9 cellular contexts compared by ENCODE assay signal in the genomic region with DNA sequence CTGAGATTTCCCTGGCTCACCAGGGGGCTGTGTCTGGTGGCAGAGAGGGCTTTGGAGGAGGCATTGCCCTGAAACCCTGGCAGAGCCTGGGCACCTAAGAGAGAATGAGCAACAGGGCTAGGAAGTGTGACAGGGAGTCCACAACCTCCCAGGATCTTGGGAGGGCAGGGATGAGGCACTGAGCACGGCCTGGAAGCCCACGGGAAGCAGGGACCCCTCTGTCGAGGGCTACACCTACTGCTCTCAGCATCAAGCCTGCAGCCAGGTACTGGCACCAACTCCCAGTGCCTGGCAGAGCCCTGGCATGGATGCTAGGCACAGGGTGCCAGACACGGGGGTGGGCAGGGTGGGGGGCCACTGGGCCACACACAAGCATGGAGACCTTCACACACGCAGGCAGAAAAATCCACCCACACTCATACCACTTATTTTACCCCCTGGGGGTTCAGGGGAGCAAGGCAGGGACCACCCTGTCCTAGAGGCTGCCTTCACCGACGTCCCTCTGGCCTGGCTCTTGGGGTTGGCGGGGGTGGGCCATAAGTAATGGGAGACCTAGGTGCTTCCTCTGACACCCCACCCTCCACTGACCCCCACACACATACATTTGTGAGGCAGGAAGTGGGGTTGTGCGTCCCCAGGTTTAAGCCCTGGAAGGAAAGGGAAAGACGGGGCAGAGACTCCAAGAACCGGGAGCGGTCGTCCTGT. TPM values are rescaled to one million over a fixed set of nuclear protein-coding genes. Genes with fewer than 3 reads are reported as not detected.
DNase-seq lines count a peak whose midpoint lies in the region; ATAC-seq and TF ChIP-seq lines count a peak whose summit lies in the region.
"Had no signal": no experiment of that assay in that cellular context is flagged by ENCODE, and none has a peak within 500 bp of the region (broad histone marks: within the 10 kb centered on the region; RNA-seq: fewer than 3 reads in every experiment).

No MANE protein-coding gene starts in this region.

- no peak overlapping the region for H3K27ac ChIP-seq in BLaER1 treated with 17β-estradiol and CSF1 and Interleukin-3, amounts not matched to agents 10 nM and 100 nM
- no peak overlapping the region for H3K27ac ChIP-seq in neutrophil

- CTCF ChIA-PET in HEK293T (lab: Yijun Ruan, JAX), result interaction anchor here (6.0 kb wide), 1 partner anchor 35 kb away, joined by 50 read pairs; no protein-coding TSS in a partner anchor

- H3K27ac Mint-ChIP-seq in endothelial cell (ENCODE audit: unreplicated experiment), result no peak overlapping the region

- peak overlapping the region; percentile 19 to 63 (median 48); a peak in 13 of 20 replicates for H3K4me3 ChIP-seq in BLaER1 treated with 17β-estradiol and CSF1 and Interleukin-3, amounts not matched to agents 10 nM and 100 nM
- H3K4me3 ChIP-seq in NT2/D1 (ENCODE audit: insufficient read length, low read depth), result peak overlapping the region; percentile 63
- H3K4me3 ChIP-seq in neutrophil (ENCODE audit: low read depth in 1 of 2, low read length in 1 of 2), result peak overlapping the region; percentile 49 to 75

- H3K27me3 Mint-ChIP-seq in endothelial cell (ENCODE audit: unreplicated experiment), result peaks cover 22% of the 10 kb centered on the region

- H3K27me3 ChIP-seq in BLaER1 treated with 17β-estradiol and CSF1 and Interleukin-3, amounts not matched to agents 10 nM and 100 nM, result peaks cover 59 to 82% (median 68%) of the 10 kb centered on the region in 11 experiments
- H3K27me3 ChIP-seq in NT2/D1 (ENCODE audit: insufficient read depth, insufficient read length) (peaks cover 30% of the 10 kb centered on the region), neutrophil (peaks cover 86% of the 10 kb centered on the region)

- no peak for DNase-seq in NT2/D1 (ENCODE audit: low read depth, low spot score)
- no peak for DNase-seq in endothelial cell (ENCODE audit: low spot score)
- DNase-seq in NCI-H2081 (lab: John Stamatoyannopoulos, UW), result no peak
- DNase-seq in NCI-H1436 treated with DMSO at 0.1 percent for 48 hours (lab: John Stamatoyannopoulos, UW), result no peak
- no peak for DNase-seq in HEK293T (ENCODE audit: extremely low spot score)
- DNase-seq: central memory CD4-positive, alpha-beta T cell had no signal

- POLR2A ChIA-PET in HEK293T (lab: Yijun Ruan, JAX), result interaction anchor here (1.1 kb wide), 1 partner anchor 11 kb away, joined by 3 read pairs; no protein-coding TSS in a partner anchor

- peak overlapping the region; percentile 74 for H3K4me3 Mint-ChIP-seq in endothelial cell (ENCODE audit: unreplicated experiment)

- H4K20me1 ChIP-seq in BLaER1 treated with 17β-estradiol and CSF1 and Interleukin-3, amounts not matched to agents 10 nM and 100 nM, result peaks cover 32 to 71% (median 50%) of the 10 kb centered on the region in 11 experiments; a peak in 21 of 22 replicates

- H3K4me2 ChIP-seq in BLaER1 treated with 17β-estradiol and CSF1 and Interleukin-3, amounts not matched to agents 10 nM and 100 nM, result peak overlapping the region; percentile 62 to 92 (median 74); a peak in 20 of 22 replicates

- no peaks in the 10 kb centered on the region for H3K36me3 Mint-ChIP-seq in endothelial cell (ENCODE audit: low read depth, unreplicated experiment)

- peaks cover 13 to 42% (median 29%) of the 10 kb centered on the region in 10 experiments for H3K4me1 ChIP-seq in BLaER1 treated with 17β-estradiol and CSF1 and Interleukin-3, amounts not matched to agents 10 nM and 100 nM
- H3K4me1 ChIP-seq in NT2/D1 (ENCODE audit: insufficient read depth, insufficient read length), result peaks cover 39% of the 10 kb centered on the region
- peaks cover 15 to 21% of the 10 kb centered on the region in 2 experiments for H3K4me1 ChIP-seq in neutrophil (ENCODE audit: control insufficient read depth in 1 of 2, insufficient read depth in 1 of 2, low read depth in 1 of 2, low read length in 1 of 2)

- no peaks in the 10 kb centered on the region for H3K9me3 ChIP-seq in BLaER1 treated with 17β-estradiol and CSF1 and Interleukin-3, amounts not matched to agents 10 nM and 100 nM (replicated peaks in 1 of 11)
- H3K9me3 ChIP-seq in NT2/D1 (ENCODE audit: insufficient read depth, low read length) (no peaks in the 10 kb centered on the region), neutrophil (no peaks in the 10 kb centered on the region)

- no peak for TF ChIP-seq CTCF in endothelial cell (IDR thresholded peaks at IDR 0.05; ENCODE audit: unreplicated experiment)
- TF ChIP-seq CTCF in neutrophil (IDR thresholded peaks at IDR 0.05), result no peak

- H3K9me3 Mint-ChIP-seq in endothelial cell (ENCODE audit: unreplicated experiment), result no peaks in the 10 kb centered on the region

- peaks cover 28% of the 10 kb centered on the region for H3K4me1 Mint-ChIP-seq in endothelial cell (ENCODE audit: unreplicated experiment)

- no peak for ATAC-seq in HG02973 (IDR thresholded peaks at IDR 0.05; ENCODE audit: unreplicated experiment)

- peak overlapping the region in 2 of 11 experiments; percentile 32 to 53; a peak in 2 of 22 replicates for H3K9ac ChIP-seq in BLaER1 treated with 17β-estradiol and CSF1 and Interleukin-3, amounts not matched to agents 10 nM and 100 nM
- peak overlapping the region; percentile 79 for H3K9ac ChIP-seq in NT2/D1 (ENCODE audit: insufficient read length, low read depth)

- peaks cover 0 to 5% (median 0%) of the 10 kb centered on the region in 11 experiments; a peak in 1 of 22 replicates for H3K36me3 ChIP-seq in BLaER1 treated with 17β-estradiol and CSF1 and Interleukin-3, amounts not matched to agents 10 nM and 100 nM
- H3K36me3 ChIP-seq in NT2/D1 (ENCODE audit: insufficient read depth, insufficient read length, low read length), result no peaks in the 10 kb centered on the region
- peaks cover 7% of the 10 kb centered on the region for H3K36me3 ChIP-seq in neutrophil

TF ChIP-seq in HEK293T, 16 proteins besides CTCF, POLR2A, EP300 and RAD21:
- TF ChIP-seq TARDBP (IDR thresholded peaks at IDR 0.05) (no peak), BHLHE40 (IDR thresholded peaks at IDR 0.05; ENCODE audit: borderline replicate concordance) (no peak), FOXM1 (IDR thresholded peaks at IDR 0.05; ENCODE audit: borderline replicate concordance) (no peak), CTBP1 (IDR thresholded peaks at IDR 0.05; ENCODE audit: borderline replicate concordance) (no peak), L3MBTL2 (conservative IDR thresholded peaks at IDR 0.05) (no peak), LEF1 (IDR thresholded peaks at IDR 0.05; ENCODE audit: borderline replicate concordance) (no peak), HDGF (IDR thresholded peaks at IDR 0.05; ENCODE audit: borderline replicate concordance) (no peak), FOXK2 (IDR thresholded peaks at IDR 0.05) (no peak)

RNA-seq across cellular contexts. Expression of a gene that starts 1.0 kb away (rescaled TPM):
- total RNA-seq in endothelial cell (ENCODE audit: unreplicated experiment), result 3.3 TPM

RNA-seq across cellular contexts. Expression of a gene that starts 13.7 kb away (rescaled TPM):
- total RNA-seq in endothelial cell (ENCODE audit: unreplicated experiment), result 7.2 TPM

RNA-seq across cellular contexts. Expression of a gene that starts 36.7 kb away (rescaled TPM):
- 1.1 TPM for total RNA-seq in endothelial cell (ENCODE audit: unreplicated experiment)

RNA-seq across cellular contexts. Expression of a gene that starts 51.0 kb away (rescaled TPM):
- 107 TPM for total RNA-seq in endothelial cell (ENCODE audit: unreplicated experiment)

RNA-seq across cellular contexts. Expression of a gene that starts 53.4 kb away (rescaled TPM):
- total RNA-seq in endothelial cell (ENCODE audit: unreplicated experiment), result not detected
